In the genomic region with DNA sequence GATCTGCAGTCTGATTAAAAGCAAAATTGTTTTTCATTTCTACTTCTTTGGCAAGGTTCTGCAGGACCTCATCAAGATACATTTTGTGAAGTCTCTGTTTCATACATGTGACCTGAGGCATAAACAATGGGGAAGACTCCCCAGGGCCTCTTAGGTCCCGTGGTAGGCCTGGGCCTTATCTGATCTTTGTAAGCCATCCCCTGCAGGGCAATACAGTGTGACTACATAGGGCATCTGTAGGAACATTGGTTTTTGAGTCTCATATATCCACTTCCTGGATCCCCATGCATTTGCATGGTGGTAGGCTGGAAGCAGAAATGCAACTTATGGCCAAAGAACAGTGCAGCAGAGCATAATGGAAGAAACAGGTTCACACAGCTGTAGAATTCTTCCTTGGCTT, we compare ENCODE assay signal across 11 cellular contexts. TPM values are rescaled to one million over a fixed set of nuclear protein-coding genes. Genes with fewer than 3 reads are reported as not detected.
DNase-seq lines count a peak whose midpoint lies in the region; ATAC-seq and TF ChIP-seq lines count a peak whose summit lies in the region.
"Had no signal": no experiment of that assay in that cellular context is flagged by ENCODE, and none has a peak within 500 bp of the region (broad histone marks: within the 10 kb centered on the region; RNA-seq: fewer than 3 reads in every experiment).

No MANE protein-coding gene starts in this region.

- peak overlapping the region in 38 of 59 donors; percentile 2 to 94 (median 51) for H3K27ac ChIP-seq in dorsolateral prefrontal cortex
- H3K27ac ChIP-seq in CD4-positive, alpha-beta memory T cell (ENCODE audit: low read depth, low read length), result no peak overlapping the region
- H3K27ac ChIP-seq: KMS-11 had no signal

- no peak overlapping the region for H3K4me3 Mint-ChIP-seq in CD4-positive, alpha-beta memory T cell
- H3K4me3 Mint-ChIP-seq in CD14-positive monocyte, result no peak overlapping the region

- H3K27me3 Mint-ChIP-seq in CD4-positive, alpha-beta memory T cell, result no peaks in the 10 kb centered on the region
- peaks cover 0 to 1% (median under 1%) of the 10 kb centered on the region in 3 donors for H3K27me3 Mint-ChIP-seq in CD14-positive monocyte (ENCODE audit: low read depth in 3 of 3)

- POLR2A ChIA-PET in CD4-positive, alpha-beta memory T cell (lab: Charles Lee; ENCODE audit: partially characterized antibody), result no interaction called here

- intact Hi-C loops in dorsolateral prefrontal cortex (cut with DNase I) (loop anchor here in 1 of 2 donors (5.0 kb wide), 1 partner anchor 87 kb away; no protein-coding TSS in a partner anchor), CD14-positive monocyte (cut with micrococcal nuclease) (loop anchor here (5.0 to 10.0 kb wide), 4 partner anchors 50 to 90 kb away; no protein-coding TSS in a partner anchor)
- intact Hi-C loops in CD4-positive, alpha-beta memory T cell (cut with micrococcal nuclease), result no loop called here

- H3K9me3 Mint-ChIP-seq in CD4-positive, alpha-beta memory T cell, result no peaks in the 10 kb centered on the region
- H3K9me3 Mint-ChIP-seq in CD14-positive monocyte, result no peaks in the 10 kb centered on the region

- H3K27ac Mint-ChIP-seq in CD4-positive, alpha-beta memory T cell, result no peak overlapping the region
- H3K27ac Mint-ChIP-seq in CD14-positive monocyte, result peak overlapping the region in 3 of 7 donors; percentile 15 to 55 (median 45)

- CTCF ChIA-PET in CD4-positive, alpha-beta memory T cell (lab: Charles Lee; ENCODE audit: partially characterized antibody), result interaction anchor here (1.2 kb wide), 1 partner anchor 82 kb away, joined by 3 read pairs; no protein-coding TSS in a partner anchor

- H3K27me3 ChIP-seq in dorsolateral prefrontal cortex, result no peaks in the 10 kb centered on the region
- H3K27me3 ChIP-seq in CD4-positive, alpha-beta memory T cell (ENCODE audit: insufficient read depth, low read length), result no peaks in the 10 kb centered on the region

- peaks cover 20 to 39% (median 34%) of the 10 kb centered on the region in 4 donors for H3K4me1 Mint-ChIP-seq in CD4-positive, alpha-beta memory T cell
- peaks cover 80% of the 10 kb centered on the region for H3K4me1 Mint-ChIP-seq in CD14-positive monocyte

- H3K9me3 ChIP-seq in CD4-positive, alpha-beta memory T cell (ENCODE audit: control insufficient read depth in 1 of 2, low read length in 2 of 2), result no peaks in the 10 kb centered on the region

- ATAC-seq in GM18519 (IDR thresholded peaks at IDR 0.05; ENCODE audit: low FRiP score, unreplicated experiment) (peak; percentile 40), GM21529 (IDR thresholded peaks at IDR 0.05; ENCODE audit: unreplicated experiment) (peak; percentile 48), HG03469 (IDR thresholded peaks at IDR 0.05; ENCODE audit: unreplicated experiment) (peak; percentile 31)

- H3K4me3 ChIP-seq in dorsolateral prefrontal cortex, result peak overlapping the region in 11 of 59 donors; percentile 0 to 52 (median 24)
- H3K4me3 ChIP-seq in CD4-positive, alpha-beta memory T cell (ENCODE audit: low read length in 2 of 2), result no peak overlapping the region

- H3K36me3 ChIP-seq in CD4-positive, alpha-beta memory T cell (ENCODE audit: insufficient read depth, low read length), result no peaks in the 10 kb centered on the region

- no peak for TF ChIP-seq CTCF in dorsolateral prefrontal cortex (IDR thresholded peaks at IDR 0.05 in 54 of 56, conservative IDR thresholded peaks at IDR 0.05 in 2 of 56; ENCODE audit: low read depth in 1 of 56, partially characterized antibody in 56 of 56)
- no peak for TF ChIP-seq CTCF in CD14-positive monocyte (IDR thresholded peaks at IDR 0.05)

- peaks cover 18% of the 10 kb centered on the region for H3K4me1 ChIP-seq in CD4-positive, alpha-beta memory T cell (ENCODE audit: insufficient read depth, low read length)

- DNase-seq in dorsolateral prefrontal cortex, result no peak
- no peak for DNase-seq in NCI-H1417 (lab: John Stamatoyannopoulos, UW)
- DNase-seq in CD4-positive, alpha-beta memory T cell, result no peak
- DNase-seq in CD14-positive monocyte (ENCODE audit: low spot score), result no peak
- no peak for DNase-seq in NCI-H524 (lab: John Stamatoyannopoulos, UW)
- DNase-seq: activated CD4-positive, alpha-beta T cell treated with anti-CD3 and anti-CD28 coated beads, Interleukin-2, amount 50 U/mL, for 4 hours; RPMI8226 had no signal

- no peaks in the 10 kb centered on the region for H3K36me3 Mint-ChIP-seq in CD4-positive, alpha-beta memory T cell
- H3K36me3 Mint-ChIP-seq in CD14-positive monocyte, result peaks cover 4% of the 10 kb centered on the region in 2 donors

RNA-seq across cellular contexts. Expression of a gene that starts 6.0 kb away (rescaled TPM):
- 10 to 100 TPM; 10.6 to 57.4 (median 37.9) TPM for total RNA-seq in dorsolateral prefrontal cortex
- total RNA-seq in CD4-positive, alpha-beta memory T cell, result 10 to 100 TPM in 1 of 2 experiments, 1 to 10 TPM in 1; 6.2 to 10.1 TPM
- 10 to 100 TPM in 1 of 2 donors, 1 to 10 TPM in 1; 10.0 to 10.6 TPM for polyA plus RNA-seq in CD4-positive, alpha-beta memory T cell
- 10 to 100 TPM; 35.8 to 38.0 TPM for polyA plus RNA-seq in CD14-positive monocyte
